14 cellular contexts compared by ENCODE assay signal in the genomic region with DNA sequence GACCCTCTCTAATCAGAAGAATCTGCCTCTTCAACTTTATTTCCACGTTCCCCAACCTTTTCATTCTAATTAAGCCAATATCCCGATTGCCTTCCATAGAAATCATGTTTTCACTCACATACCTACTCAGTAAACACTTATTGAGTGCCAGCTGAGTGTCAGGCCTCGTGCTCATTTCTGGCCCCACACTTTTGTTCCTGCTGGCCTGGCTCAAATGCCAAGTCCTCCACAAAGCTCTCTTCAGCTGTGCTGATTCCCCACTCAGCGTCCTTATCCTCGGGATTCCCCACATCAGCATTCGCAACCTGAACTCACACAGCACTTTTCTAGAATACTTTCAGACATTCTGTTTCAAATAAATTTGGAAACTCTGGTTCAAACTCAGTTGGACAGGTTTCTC.
"Had no signal": no experiment of that assay in that cellular context is flagged by ENCODE, and none has a peak within 500 bp of the region (broad histone marks: within the 10 kb centered on the region; RNA-seq: fewer than 3 reads in every experiment).

No MANE protein-coding gene starts in this region.

- H3K4me1 Mint-ChIP-seq: naive thymus-derived CD4-positive, alpha-beta T cell had no signal

- H3K4me3 ChIP-seq: skin epidermis, thyroid gland had no signal

- H3K36me3 ChIP-seq: thyroid gland had no signal

- H3K27me3 Mint-ChIP-seq: activated CD4-positive, alpha-beta memory T cell treated with anti-CD3 and anti-CD28 coated beads for 36 hours; progenitor cell of endocrine pancreas had no signal

- H3K27me3 ChIP-seq: thyroid gland had no signal

- H3K9me3 Mint-ChIP-seq: activated CD4-positive, alpha-beta memory T cell treated with anti-CD3 and anti-CD28 coated beads for 36 hours; naive thymus-derived CD4-positive, alpha-beta T cell; stimulated activated naive CD8-positive, alpha-beta T cell treated with anti-CD3 and anti-CD28 coated beads, Interleukin-15, Interleukin-2, amounts not matched to agents 100 ng/mL and 50 ng/mL, for 24 hours had no signal

- H3K9me3 ChIP-seq: thyroid gland had no signal

- ATAC-seq: naive thymus-derived CD4-positive, alpha-beta T cell had no signal

- H3K4me3 Mint-ChIP-seq: activated CD4-positive, alpha-beta memory T cell treated with anti-CD3 and anti-CD28 coated beads for 36 hours; naive thymus-derived CD4-positive, alpha-beta T cell; stimulated activated naive CD8-positive, alpha-beta T cell treated with anti-CD3 and anti-CD28 coated beads, Interleukin-15, Interleukin-2, amounts not matched to agents 100 ng/mL and 50 ng/mL, for 24 hours had no signal

- H3K4me1 ChIP-seq: thyroid gland had no signal

- DNase-seq: activated CD4-positive, alpha-beta memory T cell treated with anti-CD3 and anti-CD28 coated beads for 36 hours; activated CD4-positive, alpha-beta T cell treated with anti-CD3 and anti-CD28 coated beads for 48 hours; activated naive CD4-positive, alpha-beta T cell treated with Interleukin-2 at 50 U/mL for 16 hours; activated T-cell treated with anti-CD3 and anti-CD28 coated beads, Interleukin-2, amount 50 U/mL, for 48 hours; cerebellar nuclear complex; cortex of kidney; mesendoderm; naive thymus-derived CD4-positive, alpha-beta T cell; stimulated activated CD4-positive, alpha-beta T cell treated with anti-CD3 and anti-CD28 coated beads, Interleukin-1b, Interleukin-23, amount 100 ng/mL, for 48 hours; thyroid gland had no signal

- H3K27ac ChIP-seq: epithelial cell of prostate, skin epidermis, thyroid gland had no signal

- H3K27ac Mint-ChIP-seq: activated CD4-positive, alpha-beta memory T cell treated with anti-CD3 and anti-CD28 coated beads for 36 hours; naive thymus-derived CD4-positive, alpha-beta T cell; progenitor cell of endocrine pancreas; stimulated activated naive CD8-positive, alpha-beta T cell treated with anti-CD3 and anti-CD28 coated beads, Interleukin-15, Interleukin-2, amounts not matched to agents 100 ng/mL and 50 ng/mL, for 24 hours had no signal

- H3K36me3 Mint-ChIP-seq: activated CD4-positive, alpha-beta memory T cell treated with anti-CD3 and anti-CD28 coated beads for 36 hours; naive thymus-derived CD4-positive, alpha-beta T cell had no signal
